ENCODE assay signal across 7 cellular contexts in genomic region chr2:96638144-96639121, GRCh38. TPM values are rescaled to one million over a fixed set of nuclear protein-coding genes. Genes with fewer than 3 reads are reported as not detected.
A peak's percentile ranks its signal among the peaks of the same experiment; 100 is the strongest.
DNase-seq lines count a peak whose midpoint lies in the region; ATAC-seq, FAIRE-seq and TF ChIP-seq lines count a peak whose summit lies in the region.

Gene KANSL3, minus strand, starts transcription at chr2:96638312. Its CDS starts 1,177 bp downstream, at chr2:96637135.

- H3K9me3 ChIP-seq in body of pancreas (no peaks in the 10 kb centered on the region), sigmoid colon (no peaks in the 10 kb centered on the region)

- H3K4me3 ChIP-seq in body of pancreas = peak within 1 kb of the TSS; percentile 19 to 42
- H3K4me3 ChIP-seq in sigmoid colon = peak within 1 kb of the TSS; percentile 65 to 76 (median 72)

- DNase-seq in NCI-H2107 treated with DMSO at 0.1 percent for 48 hours (lab: John Stamatoyannopoulos, UW; ENCODE audit: unreplicated experiment) (peak; percentile 59), body of pancreas (peak; percentile 89 to 94 (median 90)), iPS DF 19.7 (ENCODE audit: low read depth, low spot score) (peak; percentile 48), sigmoid colon (peak; percentile 96)

- 7 to 33% methylated on average over 13 to 60 of the region's 67 CpGs for WGBS in body of pancreas, 2 donors
- whole genome bisulfite sequencing in sigmoid colon, 2 donors = 7 to 9% methylated on average over 67 of the region's 67 CpGs

- intact Hi-C loops in body of pancreas (cut with DNase I) = no loop called here
- intact Hi-C loops in sigmoid colon (cut with DNase I) = loop anchor here (2.0 to 10.0 kb wide), 6 partner anchors 101 to 324 kb away; partner anchors contain the start of genes ARID5A, CNNM3, CNNM4 and LMAN2L

- peak; percentile 28 for FAIRE-seq in TTC549 (lab: Jason Lieb, UNC)

- TF ChIP-seq EP300 in sigmoid colon (IDR thresholded peaks at IDR 0.05) = peak in 1 of 4 donors; percentile 63

- H3K4me1 ChIP-seq in body of pancreas = peaks cover 32% of the 10 kb centered on the region
- peaks cover 3 to 38% (median 29%) of the 10 kb centered on the region in 4 donors for H3K4me1 ChIP-seq in sigmoid colon

- H3K27ac ChIP-seq in body of pancreas (peak within 1 kb of the TSS; percentile 88 to 98 (median 94)), sigmoid colon (peak within 1 kb of the TSS; percentile 92 to 98 (median 92))

- H3K36me3 ChIP-seq in body of pancreas (replicated peaks in 1 of 2; ENCODE audit: insufficient read depth in 1 of 2, low read depth in 2 of 2) = peaks cover 0 to 1% of the 10 kb centered on the region in 2 donors
- peaks cover 0 to 16% (median 0%) of the 10 kb centered on the region in 4 donors for H3K36me3 ChIP-seq in sigmoid colon

- ATAC-seq in GM18517 (IDR thresholded peaks at IDR 0.05; ENCODE audit: unreplicated experiment) (peak; percentile 74), HG03045 (IDR thresholded peaks at IDR 0.05; ENCODE audit: unreplicated experiment) (peak; percentile 77), body of pancreas (peak; percentile 94)

- TF ChIP-seq CTCF in body of pancreas (IDR thresholded peaks at IDR 0.05) (peak in 2 of 7 experiments; percentile 14 to 33), sigmoid colon (IDR thresholded peaks at IDR 0.05) (no peak)

- peak; percentile 81 to 92 (median 87) for TF ChIP-seq POLR2A in body of pancreas (IDR thresholded peaks at IDR 0.05)
- peak; percentile 76 to 85 for TF ChIP-seq POLR2A in sigmoid colon (IDR thresholded peaks at IDR 0.05)

- H3K27me3 ChIP-seq in body of pancreas (no peaks in the 10 kb centered on the region), sigmoid colon (no peaks in the 10 kb centered on the region)

RNA-seq across cellular contexts. Expression of gene KANSL3, which starts in this region (rescaled TPM):
- total RNA-seq in body of pancreas (10 to 100 TPM; 36.6 to 50.4 TPM), sigmoid colon (10 to 100 TPM; 35.4 to 55.0 (median 47.7) TPM)
- polyA plus RNA-seq in sigmoid colon = 10 to 100 TPM; 12.0 to 24.2 (median 14.3) TPM

Comparison
In these comparisons a context has a peak if more than half of its experiments do, and no peak if none do; other contexts are left out.
1. Peak in every context shown above with its lines: DNase-seq, ATAC-seq, H3K4me3 ChIP-seq and H3K27ac ChIP-seq.